In the genomic region with DNA sequence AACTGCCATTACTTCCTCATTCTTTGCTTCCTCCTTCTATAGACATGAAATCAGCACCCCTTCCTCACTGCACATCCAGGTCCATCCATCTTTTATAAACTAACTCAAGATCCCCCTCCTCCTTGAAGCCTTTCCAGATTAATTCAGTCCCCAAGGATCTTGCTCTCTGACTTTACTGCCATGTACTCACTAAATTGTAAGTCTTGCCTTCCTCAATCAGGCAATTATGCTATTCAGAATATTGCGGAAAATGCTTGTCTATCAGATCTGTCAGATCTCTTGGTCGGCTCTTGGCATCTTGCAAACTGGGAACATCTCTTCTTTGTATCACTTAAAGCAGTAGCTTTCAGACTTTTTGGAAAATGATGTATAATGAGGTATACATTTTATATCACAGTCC, we compare ENCODE assay signal across 14 cellular contexts. TPM values are rescaled to one million over a fixed set of nuclear protein-coding genes. Genes with fewer than 3 reads are reported as not detected.
A peak's percentile ranks its signal among the peaks of the same experiment; 100 is the strongest.
DNase-seq lines count a peak whose midpoint lies in the region; ATAC-seq and TF ChIP-seq lines count a peak whose summit lies in the region.
"Had no signal": no experiment of that assay in that cellular context is flagged by ENCODE, and none has a peak within 500 bp of the region (broad histone marks: within the 10 kb centered on the region; RNA-seq: fewer than 3 reads in every experiment).

No MANE protein-coding gene starts in this region.

- no peaks in the 10 kb centered on the region for H3K36me3 ChIP-seq in CD8-positive, alpha-beta T cell (ENCODE audit: insufficient read depth, low read length)
- H3K36me3 ChIP-seq in duodenal mucosa (ENCODE audit: control insufficient read depth in 1 of 2, insufficient read depth in 2 of 2, low read length in 2 of 2), result no peaks in the 10 kb centered on the region
- H3K36me3 ChIP-seq: adrenal gland had no signal

- H3K36me3 Mint-ChIP-seq in T-helper 1 cell treated with Interleukin-12 subunit alpha and Interleukin-12 subunit beta and Interleukin-4 antibody, amounts not matched to agents 30 μg/mL and 1 μg/mL, for 36 hours (ENCODE audit: low read depth), result peaks cover 40% of the 10 kb centered on the region
- peaks cover 15% of the 10 kb centered on the region for H3K36me3 Mint-ChIP-seq in CD8-positive, alpha-beta T cell
- H3K36me3 Mint-ChIP-seq: memory B cell had no signal

- H3K4me1 ChIP-seq in CD8-positive, alpha-beta T cell (ENCODE audit: insufficient read depth, low read length), result peaks cover 69% of the 10 kb centered on the region
- peaks cover 42 to 63% of the 10 kb centered on the region in 2 donors for H3K4me1 ChIP-seq in duodenal mucosa (ENCODE audit: control insufficient read depth in 1 of 2, insufficient read depth in 2 of 2, low read length in 2 of 2)

- peaks cover 60% of the 10 kb centered on the region for H3K4me1 Mint-ChIP-seq in T-helper 1 cell treated with Interleukin-12 subunit alpha and Interleukin-12 subunit beta and Interleukin-4 antibody, amounts not matched to agents 30 μg/mL and 1 μg/mL, for 36 hours (ENCODE audit: low read depth)
- peaks cover 74% of the 10 kb centered on the region for H3K4me1 Mint-ChIP-seq in CD8-positive, alpha-beta T cell (ENCODE audit: low read depth)

- no peak overlapping the region for H3K4me3 ChIP-seq in CD8-positive, alpha-beta T cell (ENCODE audit: low read depth, low read length)
- peak overlapping the region in 1 of 2 donors; percentile 17 for H3K4me3 ChIP-seq in duodenal mucosa (ENCODE audit: low read depth in 1 of 2, low read length in 2 of 2)
- H3K4me3 ChIP-seq: adrenal gland had no signal

- H3K27ac Mint-ChIP-seq in T-helper 1 cell treated with Interleukin-12 subunit alpha and Interleukin-12 subunit beta and Interleukin-4 antibody, amounts not matched to agents 30 μg/mL and 1 μg/mL, for 36 hours, result peak overlapping the region; percentile 88
- peak overlapping the region; percentile 78 for H3K27ac Mint-ChIP-seq in CD8-positive, alpha-beta T cell
- H3K27ac Mint-ChIP-seq: memory B cell had no signal

- no peaks in the 10 kb centered on the region for H3K9me3 ChIP-seq in CD8-positive, alpha-beta T cell (ENCODE audit: low read length)
- no peaks in the 10 kb centered on the region for H3K9me3 ChIP-seq in duodenal mucosa (ENCODE audit: control insufficient read depth in 1 of 2, low read length in 2 of 2)
- H3K9me3 ChIP-seq: adrenal gland had no signal

- H3K4me3 Mint-ChIP-seq in T-helper 1 cell treated with Interleukin-12 subunit alpha and Interleukin-12 subunit beta and Interleukin-4 antibody, amounts not matched to agents 30 μg/mL and 1 μg/mL, for 36 hours, result peak overlapping the region; percentile 97
- H3K4me3 Mint-ChIP-seq in CD8-positive, alpha-beta T cell, result peak overlapping the region; percentile 64
- H3K4me3 Mint-ChIP-seq: memory B cell had no signal

- no peak overlapping the region for H3K27ac ChIP-seq in CD8-positive, alpha-beta T cell (ENCODE audit: low read depth, low read length)
- no peak overlapping the region for H3K27ac ChIP-seq in duodenal mucosa (ENCODE audit: low read depth, low read length)
- no peak overlapping the region for H3K27ac ChIP-seq in caudate nucleus (ENCODE audit: low read depth, low read length)

- intact Hi-C loops in CD8-positive, alpha-beta T cell (cut with DNase I, micrococcal nuclease), result loop anchor here (1.0 to 10.0 kb wide), 3 partner anchors 49 to 1019 kb away; a partner anchor contains a TSS

- POLR2A ChIA-PET in CD8-positive, alpha-beta T cell (lab: Charles Lee), result interaction anchor here (1.0 kb wide), 1 partner anchor 9 kb away, joined by 5 read pairs; no protein-coding TSS in a partner anchor

- no peak for TF ChIP-seq CTCF in CD8-positive, alpha-beta T cell (IDR thresholded peaks at IDR 0.05)

- no peaks in the 10 kb centered on the region for H3K27me3 Mint-ChIP-seq in T-helper 1 cell treated with Interleukin-12 subunit alpha and Interleukin-12 subunit beta and Interleukin-4 antibody, amounts not matched to agents 30 μg/mL and 1 μg/mL, for 36 hours (ENCODE audit: low read depth)
- H3K27me3 Mint-ChIP-seq in CD8-positive, alpha-beta T cell (ENCODE audit: low read depth), result no peaks in the 10 kb centered on the region

- DNase-seq in T-helper 1 cell, result no peak
- DNase-seq in CD8-positive, alpha-beta T cell, result no peak
- peak; percentile 24 for DNase-seq in RPMI8226
- no peak for DNase-seq in caudate nucleus (lab: John Stamatoyannopoulos, UW)
- DNase-seq: adrenal gland, DND-41, NCI-H345 had no signal

- H3K9me3 Mint-ChIP-seq in T-helper 1 cell treated with Interleukin-12 subunit alpha and Interleukin-12 subunit beta and Interleukin-4 antibody, amounts not matched to agents 30 μg/mL and 1 μg/mL, for 36 hours, result no peaks in the 10 kb centered on the region
- no peaks in the 10 kb centered on the region for H3K9me3 Mint-ChIP-seq in CD8-positive, alpha-beta T cell
- H3K9me3 Mint-ChIP-seq: memory B cell had no signal

- no peak for ATAC-seq in CD8-positive, alpha-beta T cell
- ATAC-seq in HG02852 (IDR thresholded peaks at IDR 0.05; ENCODE audit: unreplicated experiment) (no peak), HG03432 (IDR thresholded peaks at IDR 0.05; ENCODE audit: unreplicated experiment) (no peak)

- no peaks in the 10 kb centered on the region for H3K27me3 ChIP-seq in CD8-positive, alpha-beta T cell (ENCODE audit: insufficient read depth, low read length)
- no peaks in the 10 kb centered on the region for H3K27me3 ChIP-seq in duodenal mucosa (ENCODE audit: control insufficient read depth in 1 of 2, insufficient read depth in 2 of 2, low read length in 2 of 2)
- H3K27me3 ChIP-seq: adrenal gland had no signal

- CTCF ChIA-PET in CD8-positive, alpha-beta T cell (lab: Charles Lee), result interaction anchor here (2.3 to 3.1 kb wide), 2 partner anchors 49 to 77 kb away, joined by 9 to 14 read pairs; no protein-coding TSS in a partner anchor

- H3K9ac ChIP-seq in duodenal mucosa (ENCODE audit: low read depth in 1 of 2, low read length in 2 of 2), result peak overlapping the region; percentile 12 to 41

RNA-seq across cellular contexts. Expression of a gene that starts 3.6 kb away (rescaled TPM):
- total RNA-seq in CD8-positive, alpha-beta T cell, result 10 to 100 TPM; 32.1 to 34.4 TPM
- total RNA-seq: A673, osteocyte had no signal
